In the genomic region with DNA sequence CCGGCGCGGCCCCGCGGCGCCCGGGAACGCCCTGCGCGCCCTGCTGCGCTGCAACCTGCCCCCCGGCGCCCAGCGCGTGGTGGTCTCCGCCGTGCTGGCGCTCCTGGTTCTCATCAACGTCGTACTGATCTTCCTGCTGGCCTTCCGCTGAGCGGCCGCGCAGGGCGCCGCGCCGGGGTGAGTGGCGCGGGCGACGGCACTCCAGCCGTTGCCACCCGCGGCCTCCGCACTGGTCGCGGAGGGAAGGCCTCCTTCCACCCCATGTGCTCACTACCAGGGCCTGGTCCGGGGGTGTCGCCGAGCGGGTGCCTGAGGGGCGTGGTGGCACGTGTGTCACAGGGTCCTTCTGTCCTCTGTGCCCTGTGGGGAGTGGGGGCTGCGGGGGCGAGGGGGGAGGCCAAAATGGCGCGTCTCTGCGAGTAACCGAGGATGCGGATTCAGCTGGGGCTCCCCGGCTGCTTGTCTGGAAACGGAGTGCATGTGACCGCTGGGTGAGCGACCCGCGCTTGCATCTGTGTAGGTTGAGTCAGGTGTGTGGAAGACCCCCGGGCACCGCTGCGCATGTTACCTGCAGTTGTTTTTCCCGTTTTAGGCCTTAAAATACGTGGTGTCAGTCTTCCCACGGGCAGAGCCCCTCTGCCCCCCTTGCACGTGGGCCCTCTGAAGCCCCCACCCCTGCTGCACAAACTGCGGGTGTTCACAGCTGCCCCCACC, we compare ENCODE assay signal across 10 cellular contexts. TPM values are rescaled to one million over a fixed set of nuclear protein-coding genes. Genes with fewer than 3 reads are reported as not detected.
DNase-seq lines count a peak whose midpoint lies in the region; ATAC-seq and TF ChIP-seq lines count a peak whose summit lies in the region.
"Had no signal": no experiment of that assay in that cellular context is flagged by ENCODE, and none has a peak within 500 bp of the region (broad histone marks: within the 10 kb centered on the region; RNA-seq: fewer than 3 reads in every experiment).

No MANE protein-coding gene starts in this region.

- H3K4me2 ChIP-seq in IMR-90 (ENCODE audit: low read depth, low read length): peak overlapping the region; percentile 81
- H3K4me2 ChIP-seq: KMS-11 had no signal

- H3K9ac ChIP-seq in IMR-90 (ENCODE audit: low read depth, low read length): peak overlapping the region; percentile 45; the same call in 1 of the 2 replicates
- H3K9ac ChIP-seq: KMS-11 had no signal

- BruUV-seq in IMR-90 (replicated peaks; lab: Mats Ljungman, UMichigan): no TSS peak

- no peak overlapping the region for H4K5ac ChIP-seq in IMR-90 (ENCODE audit: low read depth, low read length)

- TF ChIP-seq CTCF in AG09309 (IDR thresholded peaks at IDR 0.05; ENCODE audit: control insufficient read depth, insufficient read depth, low read depth, low read length, missing control alignments): no peak
- TF ChIP-seq CTCF in IMR-90 (conservative IDR thresholded peaks at IDR 0.05; ENCODE audit: low read depth, low read length): no peak
- TF ChIP-seq CTCF in ovary (IDR thresholded peaks at IDR 0.05): no peak
- TF ChIP-seq CTCF in GM10266 (IDR thresholded peaks at IDR 0.05; ENCODE audit: control insufficient read depth, insufficient read depth, low read depth, missing control alignments): no peak
- no peak for TF ChIP-seq CTCF in Peyer's patch (IDR thresholded peaks at IDR 0.05)

- no peak overlapping the region for H2BK120ac ChIP-seq in IMR-90 (ENCODE audit: low read depth, low read length)

- no peaks in the 10 kb centered on the region for H3K9me1 ChIP-seq in IMR-90 (ENCODE audit: insufficient read depth, low read length)

- dilution Hi-C loops in IMR-90 (cut with HindIII; ENCODE audit: low sequenced_read_pairs, unreplicated experiment): no loop called here

- no peaks in the 10 kb centered on the region for H3K9me3 ChIP-seq in IMR-90 (ENCODE audit: control insufficient read depth, insufficient read depth, low read length)
- no peaks in the 10 kb centered on the region for H3K9me3 ChIP-seq in esophagus (ENCODE audit: control insufficient read depth in 2 of 2, insufficient read depth in 1 of 2, low read depth in 1 of 2, low read length in 1 of 2)
- no peaks in the 10 kb centered on the region for H3K9me3 ChIP-seq in ovary
- no peaks in the 10 kb centered on the region for H3K9me3 ChIP-seq in Peyer's patch
- H3K9me3 ChIP-seq: adrenal gland had no signal

- H2AK9ac ChIP-seq in IMR-90 (replicated peaks; ENCODE audit: low read depth, low read length, poor library complexity): no peak overlapping the region

- peaks cover 24% of the 10 kb centered on the region; the same call in 1 of the 2 replicates for H3K27me3 ChIP-seq in IMR-90 (ENCODE audit: control insufficient read depth, insufficient read depth, low read length)
- H3K27me3 ChIP-seq in esophagus (ENCODE audit: control insufficient read depth in 1 of 2, insufficient read depth in 2 of 2, low read length in 2 of 2): no peaks in the 10 kb centered on the region
- no peaks in the 10 kb centered on the region for H3K27me3 ChIP-seq in ovary
- H3K27me3 ChIP-seq in Peyer's patch: peaks cover 0 to 12% of the 10 kb centered on the region in 2 donors

- WGBS in IMR-90 (ENCODE audit: extremely low coverage in 2 of 2, insufficient read length in 1 of 2), 2 experiments: 23% methylated on average over 7 of the region's 65 CpGs; no CpG with 5 or more reads in 1 of the 2 experiments
- WGBS in esophagus, 2 donors: 10 to 11% methylated on average over 59 to 65 of the region's 65 CpGs
- WGBS in ovary, 3 donors: 3 to 17% (median 6%) methylated on average over 27 to 65 of the region's 65 CpGs

- H3K4me1 ChIP-seq in IMR-90 (ENCODE audit: control insufficient read depth, insufficient read depth, low read length) (no peaks in the 10 kb centered on the region), esophagus (ENCODE audit: control insufficient read depth in 2 of 2, insufficient read depth in 2 of 2, low read length in 1 of 2) (peaks cover 4 to 9% of the 10 kb centered on the region in 2 donors), ovary (ENCODE audit: insufficient read depth) (no peaks in the 10 kb centered on the region), Peyer's patch (peaks cover 0 to 9% (median 1%) of the 10 kb centered on the region in 4 donors)

- no peak for TF ChIP-seq RAD21 in IMR-90 (IDR thresholded peaks at IDR 0.05; ENCODE audit: low read length)

- H3K23ac ChIP-seq in IMR-90 (ENCODE audit: low read depth, low read length): no peak overlapping the region

- TF ChIP-seq POLR2A in IMR-90 (IDR thresholded peaks at IDR 0.05; ENCODE audit: low read depth, low read length): no peak
- no peak for TF ChIP-seq POLR2A in ovary (IDR thresholded peaks at IDR 0.05)
- TF ChIP-seq POLR2A in Peyer's patch (IDR thresholded peaks at IDR 0.05): no peak

- no peak for DNase-seq in AG09309 (ENCODE audit: low read depth)
- DNase-seq in IMR-90: no peak
- DNase-seq in ovary: peak in 2 of 5 donors; percentile 35 to 48
- DNase-seq in GM10266 (ENCODE audit: extremely low spot score): no peak
- no peak for DNase-seq in Peyer's patch
- no peak for DNase-seq in cerebellar nuclear complex (lab: John Stamatoyannopoulos, UW)

- H3K18ac ChIP-seq in IMR-90 (ENCODE audit: low read depth, low read length): no peak overlapping the region

- no peak overlapping the region for H2BK20ac ChIP-seq in IMR-90 (ENCODE audit: low read depth, low read length)

- no peak overlapping the region for H4K91ac ChIP-seq in IMR-90 (ENCODE audit: insufficient read depth, low read depth, low read length)

- ATAC-seq in IMR-90 (ENCODE audit: low read depth): peak; percentile 35
- ATAC-seq in HG03045 (IDR thresholded peaks at IDR 0.05; ENCODE audit: unreplicated experiment): no peak

- peak overlapping the region; percentile 75 for H2AFZ ChIP-seq in IMR-90 (replicated peaks; ENCODE audit: low read length, poor library complexity)

- H2BK15ac ChIP-seq in IMR-90 (ENCODE audit: low read depth, low read length): no peak overlapping the region

- H3K27ac ChIP-seq in IMR-90 (ENCODE audit: insufficient read depth, low read length) (no peak overlapping the region), esophagus (ENCODE audit: low read depth in 2 of 2, low read length in 1 of 2) (no peak overlapping the region), ovary (peak overlapping the region in 1 of 2 donors; percentile 29), Peyer's patch (no peak overlapping the region)
- H3K27ac ChIP-seq: KMS-11 had no signal

- no peak overlapping the region for H2BK5ac ChIP-seq in IMR-90 (ENCODE audit: low read depth, low read length, poor library complexity, severe bottlenecking)

- no peak for TF ChIP-seq EP300 in ovary (IDR thresholded peaks at IDR 0.05)

- H2AK5ac ChIP-seq in IMR-90 (ENCODE audit: low read depth, low read length): no peak overlapping the region

- no peaks in the 10 kb centered on the region for H3K36me3 ChIP-seq in IMR-90 (ENCODE audit: control insufficient read depth, insufficient read depth, low read length)
- peaks cover 0 to 24% of the 10 kb centered on the region in 2 donors for H3K36me3 ChIP-seq in esophagus (ENCODE audit: control insufficient read depth in 2 of 2, insufficient read depth in 2 of 2, low read length in 1 of 2)
- no peaks in the 10 kb centered on the region for H3K36me3 ChIP-seq in ovary
- H3K36me3 ChIP-seq in Peyer's patch: no peaks in the 10 kb centered on the region
- H3K36me3 ChIP-seq: adrenal gland had no signal

- H3K4me3 ChIP-seq in AG09309 (ENCODE audit: control insufficient read depth, low read depth, low read length): peak overlapping the region; percentile 54
- H3K4me3 ChIP-seq in IMR-90 (ENCODE audit: insufficient read depth, low read depth, low read length): peak overlapping the region; percentile 53
- H3K4me3 ChIP-seq in esophagus (ENCODE audit: low read depth in 1 of 2, low read length in 2 of 2): peak overlapping the region; percentile 33 to 49
- H3K4me3 ChIP-seq in ovary: peak overlapping the region; percentile 46
- peak overlapping the region in 2 of 4 donors; percentile 39 to 44 for H3K4me3 ChIP-seq in Peyer's patch

- no peaks in the 10 kb centered on the region for H3K79me1 ChIP-seq in IMR-90 (ENCODE audit: low read depth in 1 of 2, low read length in 2 of 2)

- H4K8ac ChIP-seq in IMR-90 (ENCODE audit: low read depth in 2 of 2, low read length in 2 of 2): peak overlapping the region in 1 of 2 experiments; percentile 31; a peak in 1 of 4 replicates

- no peaks in the 10 kb centered on the region for H4K20me1 ChIP-seq in IMR-90 (ENCODE audit: insufficient read depth, low read length)

- in situ Hi-C loops in IMR-90 (cut with MboI; ENCODE audit: low sequenced_read_pairs): no loop called here

- CTCF ChIA-PET in IMR-90 (lab: Yijun Ruan, JAX): no interaction called here

- intact Hi-C loops in IMR-90 (cut with micrococcal nuclease) (no loop called here), ovary (cut with DNase I) (no loop called here)

- POLR2A ChIA-PET in IMR-90 (lab: Charles Lee; ENCODE audit: unreplicated experiment): no interaction called here

- H3K4ac ChIP-seq in IMR-90 (ENCODE audit: low read depth, low read length): no peak overlapping the region

- no peak overlapping the region for H3K14ac ChIP-seq in IMR-90 (replicated peaks; ENCODE audit: low read depth, low read length)

- H3K56ac ChIP-seq in IMR-90 (ENCODE audit: extremely low read depth, insufficient read depth, low read length): no peak overlapping the region

TF ChIP-seq in IMR-90, 13 proteins besides CTCF, POLR2A, EP300 and RAD21 (continues in another document):
- no peak for TF ChIP-seq CEBPB (IDR thresholded peaks at IDR 0.05; ENCODE audit: low read depth, low read length)
- TF ChIP-seq SMC3 (IDR thresholded peaks at IDR 0.05; ENCODE audit: low read depth, low read length): no peak
- no peak for TF ChIP-seq RFX5 (IDR thresholded peaks at IDR 0.05; ENCODE audit: low read depth, low read length)
- TF ChIP-seq RCOR1 (IDR thresholded peaks at IDR 0.05; ENCODE audit: insufficient replicate concordance, low read length): no peak
- no peak for TF ChIP-seq CHD1 (IDR thresholded peaks at IDR 0.05; ENCODE audit: low read depth, low read length)
- TF ChIP-seq MXI1 (IDR thresholded peaks at IDR 0.05; ENCODE audit: borderline replicate concordance, low read depth, low read length): no peak
- TF ChIP-seq, protein P1, sequence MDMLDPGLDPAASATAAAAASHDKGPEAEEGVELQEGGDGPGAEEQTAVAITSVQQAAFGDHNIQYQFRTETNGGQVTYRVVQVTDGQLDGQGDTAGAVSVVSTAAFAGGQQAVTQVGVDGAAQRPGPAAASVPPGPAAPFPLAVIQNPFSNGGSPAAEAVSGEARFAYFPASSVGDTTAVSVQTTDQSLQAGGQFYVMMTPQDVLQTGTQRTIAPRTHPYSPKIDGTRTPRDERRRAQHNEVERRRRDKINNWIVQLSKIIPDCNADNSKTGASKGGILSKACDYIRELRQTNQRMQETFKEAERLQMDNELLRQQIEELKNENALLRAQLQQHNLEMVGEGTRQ (IDR thresholded peaks at IDR 0.05; ENCODE audit: low read depth, low read length): no peak

RNA-seq across cellular contexts. Expression of a gene that starts 58.0 kb away (rescaled TPM):
- 76.4 and 86.7 TPM in 2 replicates for total RNA-seq in IMR-90 (2012; rRNA removed)
- 106 and 121 TPM in 2 replicates for polyA plus RNA-seq in IMR-90 (2012; rRNA removed)
- 49.5 and 136 TPM in 2 replicates for polyA plus RNA-seq in IMR-90 (2012; cell fraction: cytosol; rRNA removed)
- 70.7 and 119 TPM in 2 replicates for polyA plus RNA-seq in IMR-90 (2012; cell fraction: nucleus; rRNA removed; ENCODE audit: low replicate concordance)
- polyA plus RNA-seq in esophagus: 10 to 100 TPM; 13.2 to 27.3 TPM
- 100 to 1,000 TPM in 4 of 7 donors, 10 to 100 TPM in 3; 66.3 to 117 (median 108) TPM for total RNA-seq in ovary
- polyA plus RNA-seq in ovary: 10 to 100 TPM; 54.4 to 67.0 TPM
- 10 to 100 TPM; 54.5 to 95.8 (median 81.5) TPM for total RNA-seq in Peyer's patch
